9 cellular contexts compared by ENCODE assay signal in genomic region chr13:69817333-69817732, GRCh38.
"Had no signal": no experiment of that assay in that cellular context is flagged by ENCODE, and none has a peak within 500 bp of the region (broad histone marks: within the 10 kb centered on the region; RNA-seq: fewer than 3 reads in every experiment).

No MANE protein-coding gene starts in this region.

- H3K4me3 Mint-ChIP-seq: GM23338, H9, HFFc6 had no signal

- H3K9ac ChIP-seq: GM23248 had no signal

- H3K4me1 Mint-ChIP-seq: GM23338, H9 had no signal

- H3K4me1 ChIP-seq: HAP-1 had no signal

- H3K4me3 ChIP-seq: GM23248, GM23338, HAP-1 had no signal

- H3K36me3 ChIP-seq: HAP-1 had no signal

- H3K9me3 ChIP-seq: HAP-1 had no signal

- ATAC-seq: GM23338, HCT116 had no signal

- DNase-seq: GM23248, GOT3, H7, H9, HCEC 1CT, HFFc6 had no signal

- H3K27ac Mint-ChIP-seq: GM23338, H9, HFFc6 had no signal

- H3K27ac ChIP-seq: GM23248 had no signal

- H2AFZ ChIP-seq: GM23248, GM23338 had no signal

- H3K4me2 ChIP-seq: GM23338 had no signal
